In the genomic region with DNA sequence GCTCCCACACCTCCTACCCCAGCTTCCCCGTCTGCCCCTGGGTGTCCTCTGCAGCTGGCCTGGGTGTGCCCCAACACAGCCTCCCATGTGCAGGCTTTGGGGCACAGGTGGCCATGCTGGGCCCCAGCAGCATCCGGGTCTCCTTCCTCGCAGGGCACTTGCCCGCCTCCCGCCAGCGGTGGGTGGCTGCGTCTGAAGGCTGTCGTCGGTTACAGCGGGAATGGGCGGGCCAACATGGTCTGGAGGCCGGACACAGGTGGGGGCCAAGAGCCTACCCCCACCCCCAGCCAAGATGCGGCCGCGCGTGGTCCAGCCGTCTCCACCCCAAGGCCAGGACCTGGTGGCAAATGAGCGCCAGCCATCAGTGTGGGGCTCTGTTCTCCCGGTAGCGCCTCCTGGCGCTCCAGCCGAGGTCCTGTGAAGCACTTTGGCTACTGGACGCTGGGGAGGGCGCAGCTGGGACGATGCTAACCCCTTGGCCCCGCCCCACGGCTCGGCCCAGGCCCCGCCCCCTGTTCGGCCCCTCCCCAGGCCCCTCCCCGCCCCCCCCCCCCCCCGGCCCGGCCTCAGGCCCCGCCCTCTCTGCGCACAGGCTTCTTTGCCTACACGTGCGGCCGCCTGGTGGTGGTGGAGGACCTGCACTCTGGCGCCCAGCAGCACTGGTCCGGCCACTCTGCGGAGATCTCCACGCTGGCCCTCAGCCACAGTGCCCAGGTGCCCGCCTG, we compare ENCODE assay signal across 8 cellular contexts. TPM values are rescaled to one million over a fixed set of nuclear protein-coding genes. Genes with fewer than 3 reads are reported as not detected.
A peak's percentile ranks its signal among the peaks of the same experiment; 100 is the strongest.
DNase-seq lines count a peak whose midpoint lies in the region; ATAC-seq, FAIRE-seq and TF ChIP-seq lines count a peak whose summit lies in the region.
"Had no signal": no experiment of that assay in that cellular context is flagged by ENCODE, and none has a peak within 500 bp of the region (broad histone marks: within the 10 kb centered on the region; RNA-seq: fewer than 3 reads in every experiment).

No MANE protein-coding gene starts in this region.

- H3K27ac ChIP-seq in SK-N-SH (ENCODE audit: low read depth in 2 of 2, low read length in 1 of 2) (peak overlapping the region; percentile 45 to 96), pancreas (peak overlapping the region; percentile 60 to 72 (median 63))

- H3K36me3 ChIP-seq in SK-N-SH (replicated peaks in 1 of 2; ENCODE audit: control insufficient read depth in 1 of 2, insufficient read depth in 2 of 2, low read length in 1 of 2) (peaks cover 0 to 44% of the 10 kb centered on the region in 2 experiments), pancreas (no peaks in the 10 kb centered on the region)

- CTCF ChIA-PET in SK-N-SH (lab: Yijun Ruan, JAX), result interaction anchor here (0.7 to 6.7 kb wide), 17 partner anchors 9 to 269 kb away, joined by 3 to 92 read pairs (median 4); a partner anchor contains a TSS

- no peak for FAIRE-seq in pancreas (lab: Jason Lieb, UNC)

- TF ChIP-seq POLR2A in GM18526 (IDR thresholded peaks at IDR 0.05; ENCODE audit: extremely low read depth, insufficient read length), result peak; percentile 44

- WGBS in SK-N-SH (ENCODE audit: low lambda C conversion rate), result 36% methylated on average over 11 of the region's 43 CpGs
- 8 to 14% methylated on average over 27 to 38 of the region's 43 CpGs for WGBS in pancreas, 2 donors

- no peaks in the 10 kb centered on the region for H3K9me3 ChIP-seq in SK-N-SH
- no peaks in the 10 kb centered on the region for H3K9me3 ChIP-seq in pancreas

- H3K27ac Mint-ChIP-seq in activated naive CD8-positive, alpha-beta T cell treated with anti-CD3 and anti-CD28 coated beads for 36 hours, result no peak overlapping the region

- H4K20me1 ChIP-seq in SK-N-SH (ENCODE audit: insufficient read depth), result no peaks in the 10 kb centered on the region

- POLR2A ChIA-PET in SK-N-SH (lab: Yijun Ruan, JAX), result interaction anchor here (0.9 to 1.5 kb wide), 7 partner anchors 9 to 72 kb away, joined by 3 to 13 read pairs (median 4); a partner anchor contains a TSS

- 0 out of 2 replicates have a peak overlapping the region, but pooled peaks have one; percentile 37 for H2AFZ ChIP-seq in SK-N-SH (ENCODE audit: low read depth)

- H3K79me2 ChIP-seq in SK-N-SH (ENCODE audit: insufficient read depth), result no peaks in the 10 kb centered on the region

- peak overlapping the region; percentile 63; the same call in 1 of the 2 replicates for H3K4me2 ChIP-seq in SK-N-SH

- H3K4me3 Mint-ChIP-seq in activated naive CD8-positive, alpha-beta T cell treated with anti-CD3 and anti-CD28 coated beads for 36 hours, result no peak overlapping the region

- H3F3A ChIP-seq in SK-N-SH (replicated peaks; ENCODE audit: insufficient read depth), result no peaks in the 10 kb centered on the region

- H3K27me3 ChIP-seq in SK-N-SH (ENCODE audit: insufficient read depth) (no peaks in the 10 kb centered on the region), pancreas (no peaks in the 10 kb centered on the region)

- DNase-seq in SK-N-SH (peak; percentile 98), head of caudate nucleus (peak; percentile 73 to 92 (median 85)), pancreas (peak in 5 of 6 donors; percentile 92 to 98 (median 95)), DMS79 treated with DMSO at 0.1 percent for 48 hours (lab: John Stamatoyannopoulos, UW) (no peak)
- peak; percentile 69 for DNase-seq in activated naive CD8-positive, alpha-beta T cell treated with anti-CD3 and anti-CD28 coated beads for 36 hours

- H3K36me3 Mint-ChIP-seq in activated naive CD8-positive, alpha-beta T cell treated with anti-CD3 and anti-CD28 coated beads for 36 hours, result peaks cover 7% of the 10 kb centered on the region

- no peaks in the 10 kb centered on the region for H3K9me3 Mint-ChIP-seq in activated naive CD8-positive, alpha-beta T cell treated with anti-CD3 and anti-CD28 coated beads for 36 hours

- H3K4me1 Mint-ChIP-seq in activated naive CD8-positive, alpha-beta T cell treated with anti-CD3 and anti-CD28 coated beads for 36 hours, result no peaks in the 10 kb centered on the region

- intact Hi-C loops in head of caudate nucleus (cut with DNase I) (no loop called here), pancreas (cut with DNase I) (loop anchor here in 1 of 3 donors (5.0 kb wide), 1 partner anchor 83 kb away; no protein-coding TSS in a partner anchor)

- TF ChIP-seq EP300 in SK-N-SH (IDR thresholded peaks at IDR 0.05; ENCODE audit: borderline replicate concordance in 1 of 2, low read depth in 1 of 2, low read length in 1 of 2), result no peak; a peak in 1 of 4 replicates

- no peak overlapping the region for H3K9ac ChIP-seq in SK-N-SH

- ATAC-seq in HG03571 (IDR thresholded peaks at IDR 0.05; ENCODE audit: unreplicated experiment), result peak; percentile 42
- peak; percentile 82 to 90 (median 88) for ATAC-seq in pancreas

- TF ChIP-seq RAD21 in SK-N-SH (IDR thresholded peaks at IDR 0.05; ENCODE audit: low read length), result peak; percentile 14; the same call in 1 of the 2 replicates

- TF ChIP-seq CTCF in SK-N-SH (IDR thresholded peaks at IDR 0.05), result peak; percentile 55
- peak; percentile 35 to 64 (median 48) for TF ChIP-seq CTCF in pancreas (IDR thresholded peaks at IDR 0.05)

- H3K27me3 Mint-ChIP-seq in activated naive CD8-positive, alpha-beta T cell treated with anti-CD3 and anti-CD28 coated beads for 36 hours, result no peaks in the 10 kb centered on the region

- H3K4me1 ChIP-seq in SK-N-SH (ENCODE audit: control insufficient read depth in 1 of 2, insufficient read depth in 2 of 2, low read depth in 1 of 2, low read length in 1 of 2) (peaks cover 3 to 35% of the 10 kb centered on the region in 2 experiments; a peak in 3 of 4 replicates), pancreas (peaks cover 5 to 7% (median 5%) of the 10 kb centered on the region in 3 donors)

- no peaks in the 10 kb centered on the region for H3K9me2 ChIP-seq in SK-N-SH

- H3K4me3 ChIP-seq in SK-N-SH (ENCODE audit: low read depth in 2 of 2, low read length in 1 of 2), result peak overlapping the region in 1 of 2 experiments; percentile 40; a peak in 2 of 4 replicates
- peak overlapping the region in 2 of 4 donors; percentile 9 to 19 for H3K4me3 ChIP-seq in pancreas
- H3K4me3 ChIP-seq: skin epidermis had no signal

TF ChIP-seq in SK-N-SH, 30 proteins besides CTCF, POLR2A, EP300 and RAD21 (continues in another document):
- TF ChIP-seq MXI1 (IDR thresholded peaks at IDR 0.05; ENCODE audit: low read depth, low read length) (peak; percentile 68), SMC3 (IDR thresholded peaks at IDR 0.05; ENCODE audit: low read depth, low read length) (peak; percentile 23), SIN3A (IDR thresholded peaks at IDR 0.05; ENCODE audit: borderline replicate concordance, low read depth, low read length) (no peak), TEAD4 (IDR thresholded peaks at IDR 0.05; ENCODE audit: borderline replicate concordance, insufficient read depth) (no peak), GABPA (IDR thresholded peaks at IDR 0.05; ENCODE audit: low read depth) (no peak), POLR2AphosphoS5 (IDR thresholded peaks at IDR 0.05; ENCODE audit: low read depth, low read length) (peak; percentile 26; the same call in 1 of the 2 replicates), TAF1 (IDR thresholded peaks at IDR 0.05; ENCODE audit: borderline replicate concordance, low read depth, low read length) (peak; percentile 19; the same call in 1 of the 2 replicates), CHD2 (IDR thresholded peaks at IDR 0.05; ENCODE audit: low read length, partially characterized antibody) (peak; percentile 38), RCOR1 (IDR thresholded peaks at IDR 0.05; ENCODE audit: low read length) (0 out of 2 replicates have a peak, but pooled peaks have one; percentile 8)
- TF ChIP-seq, protein P1, sequence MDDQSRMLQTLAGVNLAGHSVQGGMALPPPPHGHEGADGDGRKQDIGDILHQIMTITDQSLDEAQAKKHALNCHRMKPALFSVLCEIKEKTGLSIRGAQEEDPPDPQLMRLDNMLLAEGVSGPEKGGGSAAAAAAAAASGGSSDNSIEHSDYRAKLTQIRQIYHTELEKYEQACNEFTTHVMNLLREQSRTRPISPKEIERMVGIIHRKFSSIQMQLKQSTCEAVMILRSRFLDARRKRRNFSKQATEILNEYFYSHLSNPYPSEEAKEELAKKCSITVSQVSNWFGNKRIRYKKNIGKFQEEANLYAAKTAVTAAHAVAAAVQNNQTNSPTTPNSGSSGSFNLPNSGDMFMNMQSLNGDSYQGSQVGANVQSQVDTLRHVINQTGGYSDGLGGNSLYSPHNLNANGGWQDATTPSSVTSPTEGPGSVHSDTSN (IDR thresholded peaks at IDR 0.05), result no peak

RNA-seq across cellular contexts. Expression of a gene that starts 7.3 kb away (rescaled TPM):
- polyA plus RNA-seq in SK-N-SH (2012; rRNA removed), result 229 and 255 TPM in 2 replicates
- 35.0 and 57.3 TPM in 2 replicates for polyA plus RNA-seq in SK-N-SH (2012; cell fraction: cytosol; rRNA removed)
- polyA plus RNA-seq in SK-N-SH (2012; cell fraction: nucleus; rRNA removed), result 1,708 and 2,289 TPM in 2 replicates
- 100 to 1,000 TPM; 123 to 128 TPM for total RNA-seq in activated naive CD8-positive, alpha-beta T cell treated with anti-CD3 and anti-CD28 coated beads for 36 hours
- 10 to 100 TPM; 33.5 to 66.2 (median 45.6) TPM for total RNA-seq in pancreas
- polyA plus RNA-seq in pancreas, result 100 to 1,000 TPM; 260 to 265 TPM

RNA-seq across cellular contexts. Expression of a gene that starts 11.5 kb away (rescaled TPM):
- polyA plus RNA-seq in SK-N-SH (2012; rRNA removed) (30.5 and 32.0 TPM in 2 replicates), pancreas (10 to 100 TPM; 85.5 to 91.3 TPM)
- 4.7 and 7.3 TPM in 2 replicates for polyA plus RNA-seq in SK-N-SH (2012; cell fraction: cytosol; rRNA removed)
- polyA plus RNA-seq in SK-N-SH (2012; cell fraction: nucleus; rRNA removed), result 255 and 330 TPM in 2 replicates
- 10 to 100 TPM; 84.5 to 86.0 TPM for total RNA-seq in activated naive CD8-positive, alpha-beta T cell treated with anti-CD3 and anti-CD28 coated beads for 36 hours
- total RNA-seq in pancreas, result 10 to 100 TPM; 14.7 to 23.4 (median 19.3) TPM

RNA-seq across cellular contexts. Expression of a gene that starts 14.8 kb away (rescaled TPM):
- polyA plus RNA-seq in SK-N-SH (2012; rRNA removed), result 4.1 and 6.8 TPM in 2 replicates
- 0.27 and 0.37 TPM in 2 replicates for polyA plus RNA-seq in SK-N-SH (2012; cell fraction: cytosol; rRNA removed)
- polyA plus RNA-seq in SK-N-SH (2012; cell fraction: nucleus; rRNA removed), result 57.6 and 90.7 TPM in 2 replicates
- total RNA-seq in activated naive CD8-positive, alpha-beta T cell treated with anti-CD3 and anti-CD28 coated beads for 36 hours, result under 1 TPM; 0.49 to 0.72 TPM
- total RNA-seq in pancreas, result 1 to 10 TPM in 1 of 6 donors, under 1 TPM in 5; 0.28 to 1.0 (median 0.84) TPM
- 1 to 10 TPM; 2.3 to 5.1 TPM for polyA plus RNA-seq in pancreas

RNA-seq across cellular contexts. Expression of a gene that starts 19.0 kb away (rescaled TPM):
- polyA plus RNA-seq in SK-N-SH (2012; rRNA removed) (34.0 and 36.9 TPM in 2 replicates), pancreas (10 to 100 TPM; 65.1 to 89.3 TPM)
- 14.2 and 20.8 TPM in 2 replicates for polyA plus RNA-seq in SK-N-SH (2012; cell fraction: cytosol; rRNA removed)
- 40.2 and 60.8 TPM in 2 replicates for polyA plus RNA-seq in SK-N-SH (2012; cell fraction: nucleus; rRNA removed)
- 10 to 100 TPM; 56.0 to 60.3 TPM for total RNA-seq in activated naive CD8-positive, alpha-beta T cell treated with anti-CD3 and anti-CD28 coated beads for 36 hours
- 10 to 100 TPM; 19.0 to 33.9 (median 21.9) TPM for total RNA-seq in pancreas

RNA-seq across cellular contexts. Expression of a gene that starts 19.6 kb away (rescaled TPM):
- polyA plus RNA-seq in SK-N-SH (2012; rRNA removed) (268 and 323 TPM in 2 replicates), pancreas (100 to 1,000 TPM in 1 of 2 donors, 10 to 100 TPM in 1; 89.5 to 130 TPM)
- 198 and 270 TPM in 2 replicates for polyA plus RNA-seq in SK-N-SH (2012; cell fraction: cytosol; rRNA removed)
- 616 and 791 TPM in 2 replicates for polyA plus RNA-seq in SK-N-SH (2012; cell fraction: nucleus; rRNA removed)
- 10 to 100 TPM; 74.3 to 82.1 TPM for total RNA-seq in activated naive CD8-positive, alpha-beta T cell treated with anti-CD3 and anti-CD28 coated beads for 36 hours
- total RNA-seq in pancreas, result 10 to 100 TPM; 40.1 to 66.1 (median 56.0) TPM
